In the genomic region with DNA sequence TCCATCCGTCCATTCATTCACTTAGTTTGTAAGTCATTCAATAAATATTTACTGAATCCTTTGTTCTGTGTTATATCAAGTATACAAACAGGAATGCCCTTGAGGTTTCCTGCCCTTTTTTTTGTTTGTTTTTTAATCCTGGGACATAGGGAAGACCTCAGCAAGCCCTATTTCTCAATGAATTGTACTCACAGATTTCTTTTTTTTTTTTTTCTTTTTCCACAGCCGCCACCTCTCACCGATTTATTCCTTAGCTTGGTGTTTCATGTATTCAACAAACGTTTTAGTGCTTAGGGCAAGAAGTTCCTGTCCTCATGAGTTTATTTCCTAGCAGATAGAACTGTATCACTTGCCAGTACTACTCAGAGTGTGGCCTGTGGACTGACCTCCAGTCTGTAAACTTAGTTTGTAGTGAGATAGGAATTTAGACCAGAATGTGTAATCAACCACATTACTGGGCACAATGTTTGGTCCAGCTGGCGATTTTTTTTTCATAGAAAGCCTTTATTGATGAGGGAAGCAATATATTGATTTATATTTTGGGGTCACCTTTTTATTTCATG, we compare ENCODE assay signal across 19 cellular contexts. TPM values are rescaled to one million over a fixed set of nuclear protein-coding genes. Genes with fewer than 3 reads are reported as not detected.
DNase-seq lines count a peak whose midpoint lies in the region; ATAC-seq and TF ChIP-seq lines count a peak whose summit lies in the region.
"Had no signal": no experiment of that assay in that cellular context is flagged by ENCODE, and none has a peak within 500 bp of the region (broad histone marks: within the 10 kb centered on the region; RNA-seq: fewer than 3 reads in every experiment).

No MANE protein-coding gene starts in this region.

- H4K20me1 ChIP-seq in PC-3 (ENCODE audit: low read length): no peaks in the 10 kb centered on the region

- CTCF ChIA-PET in PC-3 (lab: Charles Lee) (interaction anchor here (0.6 kb wide), 2 partner anchors 45 to 1578 kb away, joined by 3 read pairs; no protein-coding TSS in a partner anchor), GM10248 (lab: Yijun Ruan, JAX) (interaction anchor here (0.8 to 1.9 kb wide), 3 partner anchors 10 to 29 kb away, joined by 3 to 5 read pairs (median 3); no protein-coding TSS in a partner anchor)

- no peak for TF ChIP-seq CTCF in AG09309 (IDR thresholded peaks at IDR 0.05; ENCODE audit: control insufficient read depth, insufficient read depth, low read depth, low read length, missing control alignments)
- TF ChIP-seq CTCF in PC-3 (conservative IDR thresholded peaks at IDR 0.05; ENCODE audit: low read depth, low read length): no peak
- no peak for TF ChIP-seq CTCF in GM10248 (IDR thresholded peaks at IDR 0.05; ENCODE audit: control extremely low read depth, extremely low read depth, low read depth, missing control alignments)

- peaks cover 33% of the 10 kb centered on the region for H3K4me1 ChIP-seq in PC-3 (ENCODE audit: insufficient read depth, low read length)
- peaks cover 0 to 20% of the 10 kb centered on the region in 2 donors for H3K4me1 ChIP-seq in muscle layer of duodenum (ENCODE audit: control insufficient read depth in 1 of 2, insufficient read depth in 2 of 2, low read length in 2 of 2)
- H3K4me1 ChIP-seq in SJCRH30: no peaks in the 10 kb centered on the region
- H3K4me1 ChIP-seq: colonic mucosa had no signal

- POLR2A ChIA-PET in PC-3 (lab: Charles Lee; ENCODE audit: unreplicated experiment): interaction anchor here (0.7 kb wide), 1 partner anchor 8 kb away, joined by 3 read pairs; no protein-coding TSS in a partner anchor
- POLR2A ChIA-PET in GM10248 (lab: Yijun Ruan, JAX): no interaction called here

- H2AFZ ChIP-seq in PC-3 (ENCODE audit: low read length): no peak overlapping the region

- ATAC-seq in PC-3: peak; percentile 81
- ATAC-seq: activated CD8-positive, alpha-beta memory T cell treated with anti-CD3 and anti-CD28 coated beads, Interleukin-2, amount 10 ng/mL, durations not matched to agents 7 days and 5 days; esophagus mucosa had no signal

- no peaks in the 10 kb centered on the region for H3K9me2 ChIP-seq in PC-3 (replicated peaks; ENCODE audit: low read length)

- H3K4me2 ChIP-seq in PC-3 (ENCODE audit: low read length): peak overlapping the region; percentile 55

- H3K9me3 ChIP-seq in PC-3 (ENCODE audit: low read length) (no peaks in the 10 kb centered on the region), muscle layer of duodenum (ENCODE audit: control insufficient read depth in 1 of 2, low read length in 2 of 2) (no peaks in the 10 kb centered on the region), SJCRH30 (replicated peaks) (no peaks in the 10 kb centered on the region)
- H3K9me3 ChIP-seq: colonic mucosa, upper lobe of left lung had no signal

- H3K36me3 ChIP-seq in PC-3 (ENCODE audit: low read depth, low read length): peaks cover 55% of the 10 kb centered on the region
- H3K36me3 ChIP-seq in muscle layer of duodenum (ENCODE audit: control insufficient read depth in 1 of 2, insufficient read depth in 2 of 2, low read length in 2 of 2): peaks cover 47 to 50% of the 10 kb centered on the region in 2 donors
- H3K36me3 ChIP-seq in SJCRH30: peaks cover 21% of the 10 kb centered on the region
- H3K36me3 ChIP-seq: colonic mucosa had no signal

- intact Hi-C loops in PC-3 (cut with micrococcal nuclease): loop anchor here (1.0 kb wide), 5 partner anchors 11 to 51 kb away; no protein-coding TSS in a partner anchor

- peaks cover 11% of the 10 kb centered on the region for H3F3A ChIP-seq in PC-3 (ENCODE audit: low read length, unreplicated experiment)

- peak overlapping the region; percentile 71 for H3K27ac ChIP-seq in PC-3 (ENCODE audit: low read length)
- peak overlapping the region; percentile 57 for H3K27ac ChIP-seq in muscle layer of duodenum (ENCODE audit: low read length)
- H3K27ac ChIP-seq in SJCRH30: no peak overlapping the region
- H3K27ac ChIP-seq: colonic mucosa, SK-N-MC had no signal

- H3K4me3 ChIP-seq in AG09309 (ENCODE audit: control insufficient read depth, low read depth, low read length) (no peak overlapping the region), PC-3 (ENCODE audit: low read length) (peak overlapping the region; percentile 19; the same call in 1 of the 2 replicates), muscle layer of duodenum (ENCODE audit: low read depth in 1 of 2, low read length in 2 of 2) (no peak overlapping the region), SJCRH30 (no peak overlapping the region)
- H3K4me3 ChIP-seq: colonic mucosa, SK-N-MC, upper lobe of left lung had no signal

- H3K27me3 ChIP-seq in PC-3 (ENCODE audit: low read length): no peaks in the 10 kb centered on the region
- H3K27me3 ChIP-seq in muscle layer of duodenum (ENCODE audit: low read depth, low read length): no peaks in the 10 kb centered on the region
- no peaks in the 10 kb centered on the region for H3K27me3 ChIP-seq in SJCRH30
- H3K27me3 ChIP-seq: colonic mucosa, upper lobe of left lung had no signal

- DNase-seq in AG09309 (ENCODE audit: low read depth): peak; percentile 51
- DNase-seq in PC-3: peak; percentile 90
- DNase-seq in fibroblast of peridontal ligament (ENCODE audit: extremely low read depth): peak; percentile 87
- DNase-seq in SJCRH30: no peak
- DNase-seq in mesenteric fat pad (ENCODE audit: low spot score): no peak
- DNase-seq in activated CD4-positive, alpha-beta T cell treated with anti-CD3 and anti-CD28 coated beads for 48 hours: no peak
- no peak for DNase-seq in GM10248 (ENCODE audit: extremely low spot score)
- DNase-seq: activated CD8-positive, alpha-beta memory T cell treated with anti-CD3 and anti-CD28 coated beads, Interleukin-2, amount 10 ng/mL, durations not matched to agents 7 days and 5 days; activated naive CD4-positive, alpha-beta T cell treated with anti-CD3 and anti-CD28 coated beads for 36 hours; colonic mucosa; DND-41; KBM-7; NCI-H1694 treated with DMSO at 0.1 percent for 48 hours; upper lobe of left lung had no signal

- BruUV-seq in PC-3 (replicated peaks; lab: Mats Ljungman, UMichigan): TSS peak; percentile 5

- H3K9ac ChIP-seq in PC-3 (ENCODE audit: low read length): 0 out of 2 replicates have a peak overlapping the region, but pooled peaks have one; percentile 1

- no peaks in the 10 kb centered on the region for H3K79me2 ChIP-seq in PC-3 (ENCODE audit: low read length)

RNA-seq across cellular contexts. Expression of a gene that starts 35.4 kb away (rescaled TPM):
- total RNA-seq in PC-3 (2014; rRNA removed): not detected in 2 replicates
- total RNA-seq in SJCRH30 (2014; rRNA removed; shearing (Covaris generic)): not detected in 2 replicates
- total RNA-seq in mesenteric fat pad: not detected
- total RNA-seq: activated naive CD4-positive, alpha-beta T cell treated with anti-CD3 and anti-CD28 coated beads for 36 hours; colonic mucosa; esophagus mucosa; mucosa of gallbladder; progenitor cell of endocrine pancreas; upper lobe of left lung had no signal

Comparison
In these comparisons a context has a peak if more than half of its experiments do, and no peak if none do; other contexts are left out.
1. DNase-seq: peak in AG09309 (single experiment), PC-3 (single experiment) and fibroblast of peridontal ligament (single experiment); none in SJCRH30 (0 of 2), mesenteric fat pad (single experiment), activated CD4-positive, alpha-beta T cell treated with anti-CD3 and anti-CD28 coated beads for 48 hours (single experiment) and GM10248 (single experiment).